ENCODE assay signal across 17 cellular contexts in genomic region chr2:6911721-6912120, GRCh38. TPM values are rescaled to one million over a fixed set of nuclear protein-coding genes. Genes with fewer than 3 reads are reported as not detected.
A peak's percentile ranks its signal among the peaks of the same experiment; 100 is the strongest.
DNase-seq lines count a peak whose midpoint lies in the region; ATAC-seq and TF ChIP-seq lines count a peak whose summit lies in the region.
"Had no signal": no experiment of that assay in that cellular context is flagged by ENCODE, and none has a peak within 500 bp of the region (broad histone marks: within the 10 kb centered on the region; RNA-seq: fewer than 3 reads in every experiment).

No MANE protein-coding gene starts in this region.

- no peaks in the 10 kb centered on the region for H3K27me3 Mint-ChIP-seq in activated naive CD4-positive, alpha-beta T cell treated with anti-CD3 and anti-CD28 coated beads, Interleukin-2, amount 50 U/mL, for 24 hours

- peaks cover 14% of the 10 kb centered on the region for H3K36me3 Mint-ChIP-seq in activated naive CD4-positive, alpha-beta T cell treated with anti-CD3 and anti-CD28 coated beads, Interleukin-2, amount 50 U/mL, for 24 hours

- peak overlapping the region; percentile 97 for H3K27ac Mint-ChIP-seq in activated naive CD4-positive, alpha-beta T cell treated with anti-CD3 and anti-CD28 coated beads, Interleukin-2, amount 50 U/mL, for 24 hours

- ATAC-seq in GM19328 (IDR thresholded peaks at IDR 0.05; ENCODE audit: unreplicated experiment), result no peak
- ATAC-seq: HepG2, sciatic nerve had no signal

- peak overlapping the region; percentile 78 for H3K4me3 Mint-ChIP-seq in activated naive CD4-positive, alpha-beta T cell treated with anti-CD3 and anti-CD28 coated beads, Interleukin-2, amount 50 U/mL, for 24 hours

- peaks cover 6% of the 10 kb centered on the region for H3K9me3 Mint-ChIP-seq in activated naive CD4-positive, alpha-beta T cell treated with anti-CD3 and anti-CD28 coated beads, Interleukin-2, amount 50 U/mL, for 24 hours

- peaks cover 98% of the 10 kb centered on the region for H3K4me1 Mint-ChIP-seq in activated naive CD4-positive, alpha-beta T cell treated with anti-CD3 and anti-CD28 coated beads, Interleukin-2, amount 50 U/mL, for 24 hours

- TF ChIP-seq CTCF in astrocyte of the spinal cord (IDR thresholded peaks at IDR 0.05; ENCODE audit: low read depth, low read length), result no peak

- in situ Hi-C loops in SK-MEL-5 (cut with HindIII; ENCODE audit: low pct_unique_long_range_greater_than_20kb, low sequenced_read_pairs), result no loop called here
- in situ Hi-C loops in astrocyte of the spinal cord (cut with HindIII; ENCODE audit: low sequenced_read_pairs), result loop anchor here (25.0 kb wide), 1 partner anchor 101 kb away; no protein-coding TSS in a partner anchor

- DNase-seq in activated naive CD4-positive, alpha-beta T cell treated with Interleukin-2 at 50 U/mL for 16 hours, result no peak
- peak; percentile 70 for DNase-seq in SK-MEL-5 (ENCODE audit: low read depth, low spot score)
- peak; percentile 23 for DNase-seq in astrocyte of the spinal cord (ENCODE audit: low read depth, low spot score)
- no peak for DNase-seq in NCI-H526 (lab: John Stamatoyannopoulos, UW)
- no peak for DNase-seq in NCI-H510A (lab: John Stamatoyannopoulos, UW)
- DNase-seq: activated CD4-positive, CD25-positive, alpha-beta regulatory T cell treated with anti-CD3 and anti-CD28 coated beads, Interleukin-2, amount 50 U/mL, for 72 hours; cerebellar nuclear complex; head of caudate nucleus; PC-9; SHP77 had no signal

- no peak overlapping the region for H3K4me3 ChIP-seq in astrocyte of the spinal cord (ENCODE audit: low read depth, low read length)
- H3K4me3 ChIP-seq: HAP-1, PC-9, tibial nerve had no signal

RNA-seq across cellular contexts. Expression of gene RNF144A, which starts 5.5 kb away (rescaled TPM):
- 83.1 and 85.8 TPM in 2 replicates for total RNA-seq in SK-MEL-5 (2014; rRNA removed; shearing (Covaris generic))
- 97.0 and 97.6 TPM in 2 replicates for polyA plus RNA-seq in SK-MEL-5 (2015; cell fraction: cytosol; rRNA removed)
- polyA plus RNA-seq in SK-MEL-5 (2015; cell fraction: nucleus; rRNA removed), result 63.4 and 78.2 TPM in 2 replicates

RNA-seq across cellular contexts. Expression of gene RSAD2, which starts 34.1 kb away (rescaled TPM):
- total RNA-seq in SK-MEL-5 (2014; rRNA removed; shearing (Covaris generic)), result 0.48 TPM in 1 of 2 replicates, not detected in the other
- 0.04 TPM in 1 of 2 replicates, not detected in the other for polyA plus RNA-seq in SK-MEL-5 (2015; cell fraction: cytosol; rRNA removed)
- 0.16 TPM in 1 of 2 replicates, not detected in the other for polyA plus RNA-seq in SK-MEL-5 (2015; cell fraction: nucleus; rRNA removed)
- total RNA-seq: PC-9 had no signal
- polyA plus RNA-seq: HepG2 had no signal

RNA-seq across cellular contexts. Expression of gene CMPK2, which starts 46.0 kb away (rescaled TPM):
- total RNA-seq in SK-MEL-5 (2014; rRNA removed; shearing (Covaris generic)), result 2.6 and 3.8 TPM in 2 replicates
- 1.3 and 2.9 TPM in 2 replicates for polyA plus RNA-seq in SK-MEL-5 (2015; cell fraction: cytosol; rRNA removed)
- polyA plus RNA-seq in SK-MEL-5 (2015; cell fraction: nucleus; rRNA removed), result 0.62 TPM in 1 of 2 replicates, not detected in the other
- total RNA-seq: LHCN-M2, PC-9 had no signal

Comparison
In these comparisons a context has a peak if more than half of its experiments do, and no peak if none do; other contexts are left out.
1. DNase-seq: peak in SK-MEL-5 (single experiment) and astrocyte of the spinal cord (single experiment); none in activated naive CD4-positive, alpha-beta T cell treated with Interleukin-2 at 50 U/mL for 16 hours (single experiment), NCI-H526 (0 of 2) and NCI-H510A (single experiment).